ENCODE assay signal across 26 cellular contexts in the genomic region with DNA sequence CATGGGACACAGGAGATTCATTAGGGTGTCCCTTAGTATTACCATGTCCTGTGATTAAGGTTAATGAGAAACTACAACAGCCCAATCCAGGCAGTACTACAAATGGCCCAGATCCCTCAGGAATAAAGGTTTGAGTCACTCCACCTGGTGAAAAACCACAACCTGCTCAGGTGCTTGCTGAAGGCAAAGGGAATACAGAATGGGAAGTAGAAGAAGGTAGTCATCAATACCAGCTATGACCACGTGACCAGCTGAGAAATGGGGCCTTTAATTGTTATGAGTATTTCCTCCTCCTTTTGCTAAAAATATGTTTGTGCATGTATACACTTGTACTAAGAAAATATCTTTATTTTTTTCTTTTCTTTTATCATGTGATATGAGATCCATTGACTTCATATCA.
"Had no signal": no experiment of that assay in that cellular context is flagged by ENCODE, and none has a peak within 500 bp of the region (broad histone marks: within the 10 kb centered on the region; RNA-seq: fewer than 3 reads in every experiment).

No MANE protein-coding gene starts in this region.

- FAIRE-seq: colon, endometrium, frontal cortex, kidney had no signal

- DNase-seq: dermis blood vessel endothelial cell; dorsolateral prefrontal cortex; effector CD4-positive, alpha-beta T cell; effector memory CD8-positive, alpha-beta T cell; endodermal cell; esophagus squamous epithelium; foreskin fibroblast; heart left ventricle; hypothalamus; immature natural killer cell; islet precursor cell; kidney; kidney glomerular epithelial cell; left cardiac atrium; left lung; left ventricle myocardium superior; lower lobe of right lung; mesendoderm; midbrain had no signal

- H3K27me3 ChIP-seq: dorsolateral prefrontal cortex, esophagus squamous epithelium, gastroesophageal sphincter, heart left ventricle, hepatocyte, left lung had no signal

- ATAC-seq: effector memory CD8-positive, alpha-beta T cell; gastroesophageal sphincter; heart left ventricle; left cardiac atrium; left lung; left ventricle myocardium superior; lower lobe of right lung had no signal

- H3K4me3 Mint-ChIP-seq: effector memory CD8-positive, alpha-beta T cell; endodermal cell; immature natural killer cell; memory B cell had no signal

- H3K27ac Mint-ChIP-seq: effector memory CD8-positive, alpha-beta T cell; endodermal cell; immature natural killer cell; memory B cell had no signal

- H3K36me3 ChIP-seq: esophagus squamous epithelium, gastroesophageal sphincter, heart left ventricle, left lung, lower lobe of right lung had no signal

- H3K27me3 Mint-ChIP-seq: effector memory CD8-positive, alpha-beta T cell; memory B cell had no signal

- H3K4me1 Mint-ChIP-seq: immature natural killer cell, memory B cell had no signal

- H3K4me3 ChIP-seq: coronary artery, dorsolateral prefrontal cortex, esophagus squamous epithelium, gastroesophageal sphincter, heart left ventricle, hepatocyte, left lung, lower lobe of right lung had no signal

- H2AFZ ChIP-seq: hepatocyte had no signal

- H3K79me2 ChIP-seq: hepatocyte had no signal

- H3K36me3 Mint-ChIP-seq: immature natural killer cell, memory B cell had no signal

- H3K9me3 ChIP-seq: esophagus squamous epithelium, lower lobe of right lung had no signal

- H3K4me1 ChIP-seq: esophagus squamous epithelium, gastroesophageal sphincter, heart left ventricle, left lung, lower lobe of right lung had no signal

- H3K4me2 ChIP-seq: hepatocyte had no signal

- H3K27ac ChIP-seq: coronary artery, dorsolateral prefrontal cortex, esophagus squamous epithelium, gastroesophageal sphincter, heart left ventricle, hepatocyte, left lung, lower lobe of right lung had no signal
